25 cellular contexts compared by ENCODE assay signal in the genomic region with DNA sequence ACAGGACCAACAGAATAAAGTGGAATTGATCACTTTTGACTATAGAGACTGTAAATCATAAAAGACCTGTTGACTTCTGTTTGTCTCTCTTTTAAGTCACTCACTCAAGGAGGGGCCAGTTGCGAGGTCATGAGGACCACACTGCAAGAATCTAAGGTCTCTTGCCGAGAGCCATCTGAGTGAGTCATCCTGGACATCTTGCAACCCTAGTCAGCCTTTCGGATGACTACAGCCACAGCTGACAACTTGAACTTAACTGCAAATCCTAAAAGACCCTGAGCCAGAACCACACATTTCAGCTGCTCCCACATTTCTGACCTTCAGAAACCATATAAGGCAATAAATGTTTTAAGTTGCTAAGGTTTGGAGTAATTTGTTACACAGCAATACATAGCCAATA.
DNase-seq lines count a peak whose midpoint lies in the region; ATAC-seq, FAIRE-seq and TF ChIP-seq lines count a peak whose summit lies in the region.
"Had no signal": no experiment of that assay in that cellular context is flagged by ENCODE, and none has a peak within 500 bp of the region (broad histone marks: within the 10 kb centered on the region; RNA-seq: fewer than 3 reads in every experiment).

No MANE protein-coding gene starts in this region.

- FAIRE-seq in HTR-8/SVneo (lab: Jason Lieb, UNC): peak; percentile 42
- no peak for FAIRE-seq in astrocyte (lab: Jason Lieb, UNC)
- FAIRE-seq: A549, D721Med, endometrium, G401.6 had no signal

- H3K4me1 ChIP-seq in astrocyte (ENCODE audit: insufficient read depth, low read length) (no peaks in the 10 kb centered on the region), ovary (ENCODE audit: insufficient read depth) (no peaks in the 10 kb centered on the region)
- H3K4me1 ChIP-seq: A549, upper lobe of right lung had no signal

- peak; percentile 55 for DNase-seq in AG10803 (ENCODE audit: low read depth)
- DNase-seq in HTR-8/SVneo (ENCODE audit: insufficient read length, low spot score): peak; percentile 36
- DNase-seq in astrocyte (ENCODE audit: low read depth): peak; percentile 36
- peak; percentile 41 for DNase-seq in kidney tubule cell (ENCODE audit: low spot score)
- DNase-seq in ovary: no peak
- no peak for DNase-seq in NCI-H2227 (lab: John Stamatoyannopoulos, UW; ENCODE audit: unreplicated experiment)
- DNase-seq in mesenteric fat pad (ENCODE audit: low spot score): no peak
- DNase-seq: activated CD4-positive, alpha-beta T cell treated with anti-CD3 and anti-CD28 coated beads for 48 hours; activated CD8-positive, alpha-beta memory T cell treated with anti-CD3 and anti-CD28 coated beads, Interleukin-2, amount 10 ng/mL, durations not matched to agents 7 days and 5 days; cortex of kidney; immature natural killer cell; NCI-H1417; NCI-H524 treated with DMSO at 0.1 percent for 48 hours; occipital lobe; SW 1271; upper lobe of right lung had no signal

- no peak overlapping the region for H3K4me2 ChIP-seq in astrocyte (ENCODE audit: low read length)
- H3K4me2 ChIP-seq: A549, KMS-11 had no signal

- no peaks in the 10 kb centered on the region for H3K36me3 Mint-ChIP-seq in astrocyte (ENCODE audit: low read depth, unreplicated experiment)
- H3K36me3 Mint-ChIP-seq: activated CD8-positive, alpha-beta memory T cell treated with anti-CD3 and anti-CD28 coated beads, Interleukin-2, amount 10 ng/mL, durations not matched to agents 7 days and 5 days; activated naive CD4-positive, alpha-beta T cell treated with anti-CD3 and anti-CD28 coated beads, Interleukin-2, amount 50 U/mL, for 72 hours; CD14-positive monocyte had no signal

- no peak for TF ChIP-seq POLR2A in ovary (IDR thresholded peaks at IDR 0.05)

- no peak for ATAC-seq in HG03442 (IDR thresholded peaks at IDR 0.05; ENCODE audit: unreplicated experiment)
- ATAC-seq: A549; activated CD8-positive, alpha-beta memory T cell treated with anti-CD3 and anti-CD28 coated beads, Interleukin-2, amount 10 ng/mL, durations not matched to agents 7 days and 5 days; activated naive CD4-positive, alpha-beta T cell treated with anti-CD3 and anti-CD28 coated beads, Interleukin-2, amount 50 U/mL, for 72 hours; upper lobe of right lung had no signal

- H3K27ac Mint-ChIP-seq in astrocyte (ENCODE audit: unreplicated experiment): peak overlapping the region; percentile 50
- H3K27ac Mint-ChIP-seq: activated CD8-positive, alpha-beta memory T cell treated with anti-CD3 and anti-CD28 coated beads, Interleukin-2, amount 10 ng/mL, durations not matched to agents 7 days and 5 days; activated naive CD4-positive, alpha-beta T cell treated with anti-CD3 and anti-CD28 coated beads, Interleukin-2, amount 50 U/mL, for 72 hours; CD14-positive monocyte; immature natural killer cell had no signal

- no peaks in the 10 kb centered on the region for H3K36me3 ChIP-seq in astrocyte (ENCODE audit: insufficient read depth, low read length)
- no peaks in the 10 kb centered on the region for H3K36me3 ChIP-seq in ovary
- H3K36me3 ChIP-seq: upper lobe of right lung had no signal

- H3K27me3 Mint-ChIP-seq in astrocyte (ENCODE audit: low read depth, unreplicated experiment): no peaks in the 10 kb centered on the region

- H4K20me1 ChIP-seq in astrocyte (ENCODE audit: insufficient read depth, low read length): no peaks in the 10 kb centered on the region

- H3K9ac ChIP-seq in astrocyte (ENCODE audit: low read length): no peak overlapping the region
- H3K9ac ChIP-seq: KMS-11 had no signal

- peaks cover 14% of the 10 kb centered on the region for H3K9me3 Mint-ChIP-seq in astrocyte (ENCODE audit: unreplicated experiment)

- no peaks in the 10 kb centered on the region for H3K79me2 ChIP-seq in astrocyte (ENCODE audit: insufficient read depth, low read length)

- no peak for TF ChIP-seq CTCF in AG10803 (conservative IDR thresholded peaks at IDR 0.05; ENCODE audit: low read length)
- no peak for TF ChIP-seq CTCF in astrocyte (IDR thresholded peaks at IDR 0.05; ENCODE audit: insufficient read depth, low read depth, low read length)
- no peak for TF ChIP-seq CTCF in ovary (IDR thresholded peaks at IDR 0.05)

- no peak for TF ChIP-seq EP300 in ovary (IDR thresholded peaks at IDR 0.05)

- H3K4me3 ChIP-seq in AG10803 (ENCODE audit: low read length) (no peak overlapping the region), astrocyte (ENCODE audit: insufficient read depth, low read depth, low read length) (no peak overlapping the region), ovary (no peak overlapping the region)
- H3K4me3 ChIP-seq: A549, upper lobe of right lung had no signal

- 65 to 74% (median 71%) methylated on average over 3 of the region's 3 CpGs for WGBS in ovary, 3 donors

- H3K9me3 ChIP-seq in astrocyte (ENCODE audit: insufficient read depth, low read depth, low read length): no peaks in the 10 kb centered on the region
- no peaks in the 10 kb centered on the region for H3K9me3 ChIP-seq in ovary
- H3K9me3 ChIP-seq: upper lobe of right lung had no signal

- H2AFZ ChIP-seq in astrocyte (ENCODE audit: low read depth, low read length): no peak overlapping the region

- peaks cover 16% of the 10 kb centered on the region for H3K4me1 Mint-ChIP-seq in astrocyte (ENCODE audit: low read depth, unreplicated experiment)
- H3K4me1 Mint-ChIP-seq: activated CD8-positive, alpha-beta memory T cell treated with anti-CD3 and anti-CD28 coated beads, Interleukin-2, amount 10 ng/mL, durations not matched to agents 7 days and 5 days; CD14-positive monocyte; immature natural killer cell had no signal

- intact Hi-C loops in ovary (cut with DNase I): no loop called here

- H3K4me3 Mint-ChIP-seq in astrocyte (ENCODE audit: unreplicated experiment): no peak overlapping the region
- H3K4me3 Mint-ChIP-seq: activated CD8-positive, alpha-beta memory T cell treated with anti-CD3 and anti-CD28 coated beads, Interleukin-2, amount 10 ng/mL, durations not matched to agents 7 days and 5 days; CD14-positive monocyte; immature natural killer cell had no signal

- H3K27ac ChIP-seq in astrocyte (ENCODE audit: low read depth, low read length): no peak overlapping the region
- no peak overlapping the region for H3K27ac ChIP-seq in ovary
- H3K27ac ChIP-seq: A549, KMS-11, RWPE1, upper lobe of right lung had no signal

- H3K27me3 ChIP-seq in astrocyte (ENCODE audit: insufficient read depth, low read length): no peaks in the 10 kb centered on the region
- H3K27me3 ChIP-seq in ovary: no peaks in the 10 kb centered on the region
- H3K27me3 ChIP-seq: upper lobe of right lung had no signal

Comparison
In these comparisons a context has a peak if more than half of its experiments do, and no peak if none do; other contexts are left out.
1. DNase-seq: peak in AG10803 (single experiment), HTR-8/SVneo (single experiment), astrocyte (single experiment) and kidney tubule cell (single experiment); none in ovary (0 of 5), NCI-H2227 (single experiment) and mesenteric fat pad (single experiment).